In the genomic region with DNA sequence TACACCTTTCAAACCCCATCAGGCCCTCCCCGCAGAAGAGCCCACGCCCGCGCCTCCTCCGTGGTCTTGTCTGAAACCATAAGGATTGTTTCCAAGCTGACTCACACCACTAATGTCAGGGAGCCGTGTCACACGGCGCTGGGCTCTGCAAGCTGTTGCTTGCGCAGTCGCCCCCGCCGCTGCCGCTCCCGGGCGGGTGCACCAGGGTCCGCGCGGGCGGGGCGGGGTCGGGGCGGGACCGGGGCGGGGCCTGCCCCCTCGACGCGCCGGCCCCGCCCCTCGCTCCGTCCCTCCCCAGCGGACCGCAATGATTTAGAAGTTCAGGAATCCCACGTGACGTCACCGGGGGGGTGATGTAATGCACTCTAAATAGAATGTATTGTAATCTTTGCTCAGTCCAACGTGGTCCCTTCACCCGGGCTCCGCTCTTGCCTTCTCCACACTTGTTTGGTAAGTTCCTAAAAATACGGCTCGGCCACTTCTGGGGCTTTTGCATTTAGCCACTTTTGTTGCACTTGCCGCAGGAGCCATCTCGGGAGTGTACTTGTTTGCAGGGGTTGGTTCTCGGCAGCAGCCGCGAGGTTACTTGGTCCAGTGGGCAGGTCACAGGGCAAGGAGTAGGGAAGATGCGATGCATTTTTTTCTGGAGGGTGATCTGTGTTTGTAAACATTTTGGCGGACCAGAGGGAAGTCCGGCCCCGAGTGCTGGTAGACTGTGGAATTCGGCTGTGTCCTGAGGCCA, we compare ENCODE assay signal across 8 cellular contexts. TPM values are rescaled to one million over a fixed set of nuclear protein-coding genes. Genes with fewer than 3 reads are reported as not detected.
DNase-seq lines count a peak whose midpoint lies in the region; ATAC-seq and TF ChIP-seq lines count a peak whose summit lies in the region.

No MANE protein-coding gene starts in this region.

- peaks cover 77% of the 10 kb centered on the region for H3K27me3 Mint-ChIP-seq in activated naive CD4-positive, alpha-beta T cell treated with anti-CD3 and anti-CD28 coated beads, Interleukin-2, amount 10 ng/mL, durations not matched to agents 7 days and 5 days
- H3K27me3 Mint-ChIP-seq in nephron progenitor cell (ENCODE audit: low read depth, poor library complexity), result peaks cover 52% of the 10 kb centered on the region
- peaks cover 82% of the 10 kb centered on the region for H3K27me3 Mint-ChIP-seq in stimulated activated naive CD8-positive, alpha-beta T cell treated with anti-CD3 and anti-CD28 coated beads, Interleukin-15, Interleukin-2, amounts not matched to agents 100 ng/mL and 50 ng/mL, for 24 hours

- peak overlapping the region; percentile 64 for H3K4me3 Mint-ChIP-seq in activated naive CD4-positive, alpha-beta T cell treated with anti-CD3 and anti-CD28 coated beads, Interleukin-2, amount 10 ng/mL, durations not matched to agents 7 days and 5 days
- peak overlapping the region; percentile 95 for H3K4me3 Mint-ChIP-seq in nephron progenitor cell
- peak overlapping the region; percentile 88 for H3K4me3 Mint-ChIP-seq in stimulated activated naive CD8-positive, alpha-beta T cell treated with anti-CD3 and anti-CD28 coated beads, Interleukin-15, Interleukin-2, amounts not matched to agents 100 ng/mL and 50 ng/mL, for 24 hours

- peaks cover 24% of the 10 kb centered on the region for H3K4me1 Mint-ChIP-seq in activated naive CD4-positive, alpha-beta T cell treated with anti-CD3 and anti-CD28 coated beads, Interleukin-2, amount 10 ng/mL, durations not matched to agents 7 days and 5 days
- H3K4me1 Mint-ChIP-seq in nephron progenitor cell, result peaks cover 51% of the 10 kb centered on the region
- peaks cover 64% of the 10 kb centered on the region for H3K4me1 Mint-ChIP-seq in stimulated activated naive CD8-positive, alpha-beta T cell treated with anti-CD3 and anti-CD28 coated beads, Interleukin-15, Interleukin-2, amounts not matched to agents 100 ng/mL and 50 ng/mL, for 24 hours (ENCODE audit: low read depth)

- ATAC-seq in Panc1 (peak; percentile 80), foreskin keratinocyte (peak; percentile 88), HG02970 (IDR thresholded peaks at IDR 0.05; ENCODE audit: low FRiP score, unreplicated experiment) (no peak)

- no peaks in the 10 kb centered on the region for H3K9me3 ChIP-seq in Panc1 (ENCODE audit: control insufficient read depth, insufficient read depth, low read depth, low read length)

- no peaks in the 10 kb centered on the region for H3K9me3 Mint-ChIP-seq in activated naive CD4-positive, alpha-beta T cell treated with anti-CD3 and anti-CD28 coated beads, Interleukin-2, amount 10 ng/mL, durations not matched to agents 7 days and 5 days
- H3K9me3 Mint-ChIP-seq in nephron progenitor cell, result no peaks in the 10 kb centered on the region
- no peaks in the 10 kb centered on the region for H3K9me3 Mint-ChIP-seq in stimulated activated naive CD8-positive, alpha-beta T cell treated with anti-CD3 and anti-CD28 coated beads, Interleukin-15, Interleukin-2, amounts not matched to agents 100 ng/mL and 50 ng/mL, for 24 hours

- peak overlapping the region; percentile 38 to 72 for H3K4me3 ChIP-seq in Panc1 (ENCODE audit: low read depth in 2 of 2, low read length in 2 of 2)

- CTCF ChIA-PET in Panc1 (lab: Charles Lee), result no interaction called here
- CTCF ChIA-PET in activated naive CD4-positive, alpha-beta T cell treated with anti-CD3 and anti-CD28 coated beads, Interleukin-2, amount 10 ng/mL, durations not matched to agents 7 days and 5 days (lab: Charles Lee), result no interaction called here

- no peaks in the 10 kb centered on the region; the same call in 1 of the 2 replicates for H3K36me3 ChIP-seq in Panc1 (ENCODE audit: control insufficient read depth, insufficient read depth, low read length)

- H3K27me3 ChIP-seq in Panc1 (ENCODE audit: control insufficient read depth, insufficient read depth, low read length) (peaks cover 40% of the 10 kb centered on the region), foreskin keratinocyte (peaks cover 47% of the 10 kb centered on the region)

- no peak overlapping the region for H3K27ac Mint-ChIP-seq in activated naive CD4-positive, alpha-beta T cell treated with anti-CD3 and anti-CD28 coated beads, Interleukin-2, amount 10 ng/mL, durations not matched to agents 7 days and 5 days
- peak overlapping the region; percentile 99 for H3K27ac Mint-ChIP-seq in nephron progenitor cell
- peak overlapping the region; percentile 92 for H3K27ac Mint-ChIP-seq in stimulated activated naive CD8-positive, alpha-beta T cell treated with anti-CD3 and anti-CD28 coated beads, Interleukin-15, Interleukin-2, amounts not matched to agents 100 ng/mL and 50 ng/mL, for 24 hours

- POLR2A ChIA-PET in Panc1 (lab: Charles Lee), result no interaction called here

- TF ChIP-seq CTCF in Panc1 (IDR thresholded peaks at IDR 0.05) (no peak), foreskin keratinocyte (conservative IDR thresholded peaks at IDR 0.05) (no peak), nephron progenitor cell (IDR thresholded peaks at IDR 0.05) (no peak)

- intact Hi-C loops in Panc1 (cut with micrococcal nuclease; ENCODE audit: unreplicated experiment), result no loop called here

- BruUV-seq in Panc1 (replicated peaks; lab: Mats Ljungman, UMichigan), result no TSS peak

- H3K27ac ChIP-seq in Panc1 (ENCODE audit: low read length) (no peak overlapping the region), foreskin keratinocyte (peak overlapping the region; percentile 71)

- H3K36me3 Mint-ChIP-seq in activated naive CD4-positive, alpha-beta T cell treated with anti-CD3 and anti-CD28 coated beads, Interleukin-2, amount 10 ng/mL, durations not matched to agents 7 days and 5 days, result peaks cover 4% of the 10 kb centered on the region
- H3K36me3 Mint-ChIP-seq in nephron progenitor cell (ENCODE audit: low read depth), result no peaks in the 10 kb centered on the region
- H3K36me3 Mint-ChIP-seq in stimulated activated naive CD8-positive, alpha-beta T cell treated with anti-CD3 and anti-CD28 coated beads, Interleukin-15, Interleukin-2, amounts not matched to agents 100 ng/mL and 50 ng/mL, for 24 hours (ENCODE audit: low read depth), result no peaks in the 10 kb centered on the region

- DNase-seq in EL (peak; percentile 97), HuH-7 (ENCODE audit: low spot score) (peak; percentile 62), Panc1 (ENCODE audit: low read depth, low spot score) (peak; percentile 84), foreskin keratinocyte (peak; percentile 81 to 89), nephron progenitor cell (peak; percentile 92)
- peak; percentile 63 for DNase-seq in activated naive CD4-positive, alpha-beta T cell treated with anti-CD3 and anti-CD28 coated beads, Interleukin-2, amount 10 ng/mL, durations not matched to agents 7 days and 5 days

- peaks cover 12% of the 10 kb centered on the region for H3K4me1 ChIP-seq in Panc1 (ENCODE audit: control insufficient read depth, insufficient read depth, low read length)
- H3K4me1 ChIP-seq in foreskin keratinocyte, result peaks cover 7% of the 10 kb centered on the region

- in situ Hi-C loops in Panc1 (cut with HindIII; ENCODE audit: low pct_unique_long_range_greater_than_20kb, low sequenced_read_pairs), result no loop called here

RNA-seq across cellular contexts. Expression of gene CREB5, which starts 3.2 kb away (rescaled TPM):
- total RNA-seq in Panc1 (2021; ENCODE audit: unreplicated experiment) (3.1 TPM), foreskin keratinocyte (1.7 and 3.7 TPM in 2 replicates)
- polyA plus RNA-seq in Panc1 (2012; ENCODE audit: insufficient read length), result 5.4 TPM
- 0.51 and 1.0 TPM in 2 replicates for polyA plus RNA-seq in foreskin keratinocyte
